1 cellular context compared by ENCODE assay signal in the genomic region with DNA sequence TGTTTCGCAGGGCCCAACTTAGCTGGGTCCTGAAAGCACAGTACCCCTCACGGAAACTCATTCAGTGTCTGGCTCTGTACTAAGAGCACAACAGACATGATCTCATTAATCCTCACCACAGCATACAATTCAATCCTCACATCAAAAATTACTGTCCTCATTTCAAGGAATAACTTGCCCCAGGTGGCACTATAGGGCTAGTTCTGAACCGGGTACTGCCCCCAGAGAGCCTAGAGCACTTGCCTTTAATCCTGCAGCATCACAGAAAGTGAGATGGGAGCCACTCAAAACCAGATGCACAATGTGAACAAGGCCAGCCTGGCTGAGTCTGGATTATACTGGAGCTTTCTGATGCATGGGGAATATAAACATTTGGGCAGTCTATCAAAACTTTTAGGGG.
TF ChIP-seq lines count a peak whose summit lies in the region.

No MANE protein-coding gene starts in this region.

TF ChIP-seq in H1, 55 proteins besides CTCF, POLR2A, EP300 and RAD21:
- TF ChIP-seq RFX5 (IDR thresholded peaks at IDR 0.05; ENCODE audit: borderline replicate concordance, low read depth, low read length) (no peak), KDM4A (IDR thresholded peaks at IDR 0.05; ENCODE audit: low read depth, low read length, severe bottlenecking) (no peak), RXRA (IDR thresholded peaks at IDR 0.05; ENCODE audit: insufficient read depth, low read depth, low read length) (no peak), SRF (IDR thresholded peaks at IDR 0.05; ENCODE audit: low read depth, low read length) (no peak), NANOG (IDR thresholded peaks at IDR 0.05; ENCODE audit: insufficient read depth, low read depth, low read length, poor library complexity, severe bottlenecking) (no peak), POU5F1 (IDR thresholded peaks at IDR 0.05; ENCODE audit: low read depth, low read length) (no peak), PHF8 (conservative IDR thresholded peaks at IDR 0.05; ENCODE audit: low read depth, low read length) (no peak), RNF2 (IDR thresholded peaks at IDR 0.05; ENCODE audit: borderline replicate concordance, low read depth, low read length, missing control alignments, poor library complexity, severe bottlenecking) (no peak), TBP (IDR thresholded peaks at IDR 0.05; ENCODE audit: low read depth, low read length) (no peak), SP2 (IDR thresholded peaks at IDR 0.05; ENCODE audit: low read length) (no peak)
